ENCODE assay signal across 16 cellular contexts in the genomic region with DNA sequence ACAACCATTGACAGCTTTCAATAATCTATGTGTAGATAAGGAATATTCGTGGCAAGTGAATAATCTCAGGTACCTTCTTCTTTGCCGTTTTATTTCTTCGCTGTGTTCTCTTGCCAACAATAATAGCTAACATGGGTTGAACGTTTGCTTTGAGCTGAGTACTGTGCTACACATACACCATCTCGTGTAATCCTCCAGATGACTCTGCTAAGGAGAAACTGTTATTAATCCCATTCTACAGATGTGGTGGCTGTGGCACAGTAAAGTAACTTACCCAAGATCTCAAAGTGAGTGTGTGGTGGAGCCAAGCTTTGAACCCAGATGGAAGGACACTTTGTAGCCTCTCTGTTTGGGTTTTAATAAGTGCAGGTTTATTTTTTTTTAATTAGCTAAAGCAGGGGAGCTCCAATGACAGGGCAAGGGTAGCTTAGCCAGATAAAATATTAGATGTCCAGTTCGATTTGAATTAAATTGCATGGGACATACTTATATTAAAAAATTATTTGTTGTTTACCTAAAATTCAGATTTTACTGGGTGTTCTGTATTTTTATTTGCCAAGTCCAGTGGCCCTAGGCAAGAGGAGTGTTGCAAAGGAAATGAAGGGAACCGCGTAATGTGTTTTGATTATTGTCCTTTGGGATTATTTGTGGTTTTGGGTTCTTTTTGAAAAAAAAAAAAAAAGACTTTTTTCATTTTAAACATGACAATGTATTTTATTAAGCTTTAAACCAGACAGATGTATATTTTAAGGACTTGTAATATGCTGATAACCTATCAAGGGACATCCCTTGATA.
DNase-seq lines count a peak whose midpoint lies in the region; ATAC-seq, FAIRE-seq and TF ChIP-seq lines count a peak whose summit lies in the region.
"Had no signal": no experiment of that assay in that cellular context is flagged by ENCODE, and none has a peak within 500 bp of the region (broad histone marks: within the 10 kb centered on the region; RNA-seq: fewer than 3 reads in every experiment).

No MANE protein-coding gene starts in this region.

- WGBS in A549 (ENCODE audit: missing lambda C conversion rate): 71% methylated on average over 8 of the region's 8 CpGs

- H3K4me3 ChIP-seq in A549: no peak overlapping the region
- H3K4me3 ChIP-seq in SJCRH30: no peak overlapping the region
- no peak overlapping the region for H3K4me3 ChIP-seq in fibroblast of lung (replicated peaks in 1 of 4; ENCODE audit: control extremely low read depth in 1 of 4, insufficient read depth in 1 of 4, low read depth in 3 of 4, low read length in 4 of 4)
- H3K4me3 ChIP-seq in foreskin fibroblast (ENCODE audit: low read depth in 1 of 2, low read length in 2 of 2): no peak overlapping the region

- H4K20me1 ChIP-seq in fibroblast of lung (ENCODE audit: control insufficient read depth, extremely low read depth, insufficient read depth, low read length): no peaks in the 10 kb centered on the region

- peak overlapping the region; percentile 2 for H3K27ac Mint-ChIP-seq in mesothelial cell of epicardium
- H3K27ac Mint-ChIP-seq in activated CD8-positive, alpha-beta T cell treated with anti-CD3 and anti-CD28 coated beads for 36 hours: no peak overlapping the region
- H3K27ac Mint-ChIP-seq: CD8-positive, alpha-beta memory T cell had no signal

- no peak for DNase-seq in A549 (ENCODE audit: low read depth in 1 of 2, low spot score in 1 of 2)
- peak in 1 of 2 experiments; percentile 31 for DNase-seq in SJCRH30
- DNase-seq in fibroblast of lung (ENCODE audit: low read depth in 2 of 2): peak in 1 of 2 donors; percentile 36
- no peak for DNase-seq in mesothelial cell of epicardium (ENCODE audit: low spot score in 2 of 2, unreplicated experiment in 2 of 2)
- DNase-seq in NCI-H526 (lab: John Stamatoyannopoulos, UW): no peak
- DNase-seq in activated CD8-positive, alpha-beta T cell treated with anti-CD3 and anti-CD28 coated beads for 36 hours: no peak
- DNase-seq in foreskin fibroblast: no peak
- DNase-seq: activated CD8-positive, alpha-beta memory T cell treated with anti-CD3 and anti-CD28 coated beads for 24 hours; aorta; CD8-positive, alpha-beta memory T cell; islet precursor cell; naive B cell; NCI-H2171 treated with DMSO at 0.1 percent for 48 hours had no signal

- no peaks in the 10 kb centered on the region for H3K27me3 ChIP-seq in SJCRH30
- H3K27me3 ChIP-seq in fibroblast of lung (ENCODE audit: control insufficient read depth, insufficient read depth, low read length): no peaks in the 10 kb centered on the region

- no peaks in the 10 kb centered on the region for H3K79me2 ChIP-seq in fibroblast of lung (ENCODE audit: control insufficient read depth, insufficient read depth, low read length)

- H3K36me3 ChIP-seq in SJCRH30: 0 out of 2 replicates have a peak, but pooled peaks cover 9% of the 10 kb centered on the region
- no peaks in the 10 kb centered on the region for H3K36me3 ChIP-seq in fibroblast of lung (ENCODE audit: control insufficient read depth, insufficient read depth, low read length)

- H3K27ac ChIP-seq in A549 (peak overlapping the region in 1 of 2 experiments; percentile 42; a peak in 1 of 6 replicates), SJCRH30 (peak overlapping the region; percentile 61), fibroblast of lung (ENCODE audit: insufficient read depth, low read length) (peak overlapping the region; percentile 58)

- H3K9ac ChIP-seq in fibroblast of lung (ENCODE audit: insufficient read depth, low read length): no peak overlapping the region

- peaks cover 34% of the 10 kb centered on the region for H3K4me1 ChIP-seq in A549
- H3K4me1 ChIP-seq in SJCRH30: peaks cover 47% of the 10 kb centered on the region
- peaks cover 47% of the 10 kb centered on the region for H3K4me1 ChIP-seq in fibroblast of lung (ENCODE audit: control insufficient read depth, extremely low read depth, insufficient read depth, low read length)

- no peaks in the 10 kb centered on the region for H3K9me3 Mint-ChIP-seq in mesothelial cell of epicardium
- H3K9me3 Mint-ChIP-seq in activated CD8-positive, alpha-beta T cell treated with anti-CD3 and anti-CD28 coated beads for 36 hours: no peaks in the 10 kb centered on the region
- H3K9me3 Mint-ChIP-seq: CD8-positive, alpha-beta memory T cell; naive B cell; stimulated activated memory B cell treated with anti-CD40 and anti-IgM and Interleukin-4, amounts not matched to agents 10 μg/mL and 1 μg/mL and 100 μg/mL, for 72 hours had no signal

- CTCF ChIA-PET in A549 (lab: Yijun Ruan, JAX): interaction anchor here (0.8 to 1.8 kb wide), 4 partner anchors 8 to 125 kb away, joined by 3 to 5 read pairs (median 4); no protein-coding TSS in a partner anchor
- CTCF ChIA-PET in activated CD8-positive, alpha-beta T cell treated with anti-CD3 and anti-CD28 coated beads for 36 hours (lab: Charles Lee): interaction anchor here (0.7 to 0.9 kb wide), 2 partner anchors 17 to 44 kb away, joined by 3 read pairs; no protein-coding TSS in a partner anchor

- TF ChIP-seq EP300 in A549 (IDR thresholded peaks at IDR 0.05): no peak

- H2AFZ ChIP-seq in fibroblast of lung (ENCODE audit: low read length): no peak overlapping the region

- H3K4me3 Mint-ChIP-seq in mesothelial cell of epicardium: no peak overlapping the region
- no peak overlapping the region for H3K4me3 Mint-ChIP-seq in activated CD8-positive, alpha-beta T cell treated with anti-CD3 and anti-CD28 coated beads for 36 hours
- H3K4me3 Mint-ChIP-seq: CD8-positive, alpha-beta memory T cell; naive B cell; stimulated activated memory B cell treated with anti-CD40 and anti-IgM and Interleukin-4, amounts not matched to agents 10 μg/mL and 1 μg/mL and 100 μg/mL, for 72 hours had no signal

- TF ChIP-seq CTCF in A549 (IDR thresholded peaks at IDR 0.05) (no peak), fibroblast of lung (conservative IDR thresholded peaks at IDR 0.05 in 1 of 2, IDR thresholded peaks at IDR 0.05 in 1 of 2; ENCODE audit: low read depth in 1 of 2, low read length in 2 of 2) (no peak), mesothelial cell of epicardium (IDR thresholded peaks at IDR 0.05; ENCODE audit: unreplicated experiment) (no peak), foreskin fibroblast (IDR thresholded peaks at IDR 0.05; ENCODE audit: low read depth, low read length) (no peak)
- TF ChIP-seq CTCF in activated CD8-positive, alpha-beta T cell treated with anti-CD3 and anti-CD28 coated beads for 36 hours (IDR thresholded peaks at IDR 0.05): no peak

- ATAC-seq in A549 (no peak), GM21825 (IDR thresholded peaks at IDR 0.05; ENCODE audit: unreplicated experiment) (no peak)
- ATAC-seq in activated CD8-positive, alpha-beta T cell treated with anti-CD3 and anti-CD28 coated beads for 36 hours: no peak
- ATAC-seq: stimulated activated memory B cell treated with anti-CD40 and anti-IgM and Interleukin-4, amounts not matched to agents 10 μg/mL and 1 μg/mL and 100 μg/mL, for 72 hours had no signal

- no peak for TF ChIP-seq RAD21 in A549 (conservative IDR thresholded peaks at IDR 0.05 in 1 of 2, IDR thresholded peaks at IDR 0.05 in 1 of 2)

- TF ChIP-seq POLR2A in A549 (IDR thresholded peaks at IDR 0.05; ENCODE audit: low read length): no peak

- H3K4me1 Mint-ChIP-seq in mesothelial cell of epicardium: peaks cover 33% of the 10 kb centered on the region
- H3K4me1 Mint-ChIP-seq in activated CD8-positive, alpha-beta T cell treated with anti-CD3 and anti-CD28 coated beads for 36 hours (ENCODE audit: low read depth): peaks cover 13% of the 10 kb centered on the region

- H3K9me3 ChIP-seq in A549: no peaks in the 10 kb centered on the region
- H3K9me3 ChIP-seq in SJCRH30 (replicated peaks): no peaks in the 10 kb centered on the region
- no peaks in the 10 kb centered on the region for H3K9me3 ChIP-seq in fibroblast of lung (ENCODE audit: control insufficient read depth, insufficient read depth, low read depth, low read length)

- POLR2A ChIA-PET in A549 (lab: Yijun Ruan, JAX): interaction anchor here (0.6 kb wide), 1 partner anchor 220 kb away, joined by 3 read pairs; no protein-coding TSS in a partner anchor
- POLR2A ChIA-PET in activated CD8-positive, alpha-beta T cell treated with anti-CD3 and anti-CD28 coated beads for 36 hours (lab: Charles Lee): no interaction called here

- intact Hi-C loops in activated CD8-positive, alpha-beta T cell treated with anti-CD3 and anti-CD28 coated beads for 36 hours (cut with micrococcal nuclease): no loop called here

- H3K4me2 ChIP-seq in A549 (peak overlapping the region; percentile 41; the same call in 2 of the 3 replicates), fibroblast of lung (ENCODE audit: extremely low read depth, insufficient read depth, low read length) (no peak overlapping the region)

- no peak for FAIRE-seq in A549 (lab: Jason Lieb, UNC)
- FAIRE-seq: GM12891 had no signal

- H3K27me3 Mint-ChIP-seq in mesothelial cell of epicardium (ENCODE audit: low read depth): no peaks in the 10 kb centered on the region
- peaks cover 2% of the 10 kb centered on the region for H3K27me3 Mint-ChIP-seq in activated CD8-positive, alpha-beta T cell treated with anti-CD3 and anti-CD28 coated beads for 36 hours
- H3K27me3 Mint-ChIP-seq: naive B cell; stimulated activated memory B cell treated with anti-CD40 and anti-IgM and Interleukin-4, amounts not matched to agents 10 μg/mL and 1 μg/mL and 100 μg/mL, for 72 hours had no signal

- no peaks in the 10 kb centered on the region for H3K36me3 Mint-ChIP-seq in mesothelial cell of epicardium
- H3K36me3 Mint-ChIP-seq in activated CD8-positive, alpha-beta T cell treated with anti-CD3 and anti-CD28 coated beads for 36 hours (ENCODE audit: low read depth): no peaks in the 10 kb centered on the region
- H3K36me3 Mint-ChIP-seq: naive B cell; stimulated activated memory B cell treated with anti-CD40 and anti-IgM and Interleukin-4, amounts not matched to agents 10 μg/mL and 1 μg/mL and 100 μg/mL, for 72 hours had no signal

TF ChIP-seq in A549, 52 proteins besides CTCF, POLR2A, EP300 and RAD21 (continues in another document):
- TF ChIP-seq KDM1A (IDR thresholded peaks at IDR 0.05; ENCODE audit: low read depth): no peak
- TF ChIP-seq ZFP36 (IDR thresholded peaks at IDR 0.05; ENCODE audit: borderline replicate concordance, partially characterized antibody): no peak
- TF ChIP-seq SMC3 (IDR thresholded peaks at IDR 0.05): no peak
- no peak for TF ChIP-seq CBX8 (IDR thresholded peaks at IDR 0.05)
- no peak for TF ChIP-seq ZC3H11A (IDR thresholded peaks at IDR 0.05)
- no peak for TF ChIP-seq TFCP2L1 (CRISPR knock-in tag; IDR thresholded peaks at IDR 0.05)
- TF ChIP-seq, protein P1, sequence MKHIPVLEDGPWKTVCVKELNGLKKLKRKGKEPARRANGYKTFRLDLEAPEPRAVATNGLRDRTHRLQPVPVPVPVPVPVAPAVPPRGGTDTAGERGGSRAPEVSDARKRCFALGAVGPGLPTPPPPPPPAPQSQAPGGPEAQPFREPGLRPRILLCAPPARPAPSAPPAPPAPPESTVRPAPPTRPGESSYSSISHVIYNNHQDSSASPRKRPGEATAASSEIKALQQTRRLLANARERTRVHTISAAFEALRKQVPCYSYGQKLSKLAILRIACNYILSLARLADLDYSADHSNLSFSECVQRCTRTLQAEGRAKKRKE (CRISPR knock-in tag; IDR thresholded peaks at IDR 0.05; ENCODE audit: low read depth): no peak
